Comparison of ENCODE assay signal across 16 cellular contexts in the genomic region with DNA sequence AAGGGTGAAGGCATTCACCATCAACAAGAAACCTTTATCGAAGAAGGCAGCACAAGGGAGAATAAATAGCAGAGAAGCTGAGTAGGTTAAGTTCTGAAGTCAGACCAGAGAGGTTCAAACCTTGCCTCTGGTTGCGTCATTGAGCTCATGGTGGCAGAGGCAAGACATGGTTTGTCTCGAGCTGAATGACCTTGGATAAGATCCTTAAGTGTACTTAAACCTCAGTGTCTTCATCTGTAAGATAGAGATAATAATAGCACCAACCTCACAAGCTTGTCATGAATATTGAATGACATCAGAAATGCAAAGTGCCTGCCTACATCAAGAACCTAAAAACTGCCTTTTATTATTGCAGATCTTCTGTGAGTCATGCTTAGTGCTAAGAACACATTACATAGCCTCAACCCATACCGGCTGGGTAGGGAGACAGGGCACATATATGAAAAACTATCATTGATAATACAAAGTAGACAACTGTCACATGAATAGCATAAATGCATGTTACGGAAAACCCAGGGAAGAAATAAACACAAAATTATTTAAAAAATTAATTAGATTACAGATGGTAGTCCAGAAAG. TPM values are rescaled to one million over a fixed set of nuclear protein-coding genes. Genes with fewer than 3 reads are reported as not detected.
A peak's percentile ranks its signal among the peaks of the same experiment; 100 is the strongest.
DNase-seq lines count a peak whose midpoint lies in the region; ATAC-seq, FAIRE-seq and TF ChIP-seq lines count a peak whose summit lies in the region.
"Had no signal": no experiment of that assay in that cellular context is flagged by ENCODE, and none has a peak within 500 bp of the region (broad histone marks: within the 10 kb centered on the region; RNA-seq: fewer than 3 reads in every experiment).

No MANE protein-coding gene starts in this region.

- no peak overlapping the region for H3K4me2 ChIP-seq in mammary epithelial cell (ENCODE audit: insufficient read depth, low read depth, low read length)
- H3K4me2 ChIP-seq in H1 (ENCODE audit: insufficient read depth in 1 of 2, low read depth in 2 of 2, low read length in 2 of 2): peak overlapping the region in 1 of 2 experiments; percentile 7; a peak in 1 of 4 replicates
- H3K4me2 ChIP-seq in hepatocyte: no peak overlapping the region
- H3K4me2 ChIP-seq: BLaER1 had no signal

- no peak overlapping the region for H2BK20ac ChIP-seq in H1 (ENCODE audit: low read length)

- H2BK15ac ChIP-seq in H1 (ENCODE audit: low read length): no peak overlapping the region

- TF ChIP-seq EP300 in H1 (IDR thresholded peaks at IDR 0.05; ENCODE audit: borderline replicate concordance in 1 of 2, low read depth in 2 of 2, low read length in 2 of 2): no peak

- DNase-seq in MCF 10A (ENCODE audit: unreplicated experiment) (peak; percentile 14), mammary epithelial cell (no peak), OCI-M1 (lab: John Stamatoyannopoulos, UW) (peak; percentile 88), H1 (ENCODE audit: low read depth in 1 of 2, low spot score in 2 of 2) (no peak), putamen (ENCODE audit: low spot score) (peak; percentile 67), hepatocyte (ENCODE audit: low spot score) (no peak), CD14-positive monocyte (ENCODE audit: low spot score) (no peak)
- DNase-seq: AML-193; CD4-positive, CD25-positive, alpha-beta regulatory T cell; DMS53 had no signal

- H4K20me1 ChIP-seq in mammary epithelial cell (ENCODE audit: insufficient read depth, low read length): no peaks in the 10 kb centered on the region
- no peaks in the 10 kb centered on the region for H4K20me1 ChIP-seq in H1 (replicated peaks in 1 of 2; ENCODE audit: control insufficient read depth in 1 of 2, insufficient read depth in 2 of 2, low read length in 2 of 2)
- no peaks in the 10 kb centered on the region for H4K20me1 ChIP-seq in hepatocyte (ENCODE audit: insufficient read depth, poor library complexity, severe bottlenecking)
- H4K20me1 ChIP-seq: BLaER1 had no signal

- no peak overlapping the region for H3K14ac ChIP-seq in H1 (ENCODE audit: insufficient read length)

- no peak overlapping the region for H2BK120ac ChIP-seq in H1 (replicated peaks; ENCODE audit: low read depth, low read length)

- no peak for FAIRE-seq in H1 (lab: Jason Lieb, UNC)

- no peak overlapping the region for H3K9ac ChIP-seq in mammary epithelial cell (ENCODE audit: insufficient read depth, low read length)
- H3K9ac ChIP-seq in H1 (replicated peaks in 1 of 4; ENCODE audit: extremely low read depth in 1 of 4, low read depth in 3 of 4, low read length in 3 of 4): no peak overlapping the region
- H3K9ac ChIP-seq: BLaER1 had no signal

- TF ChIP-seq POLR2A in H1 (IDR thresholded peaks at IDR 0.05; ENCODE audit: control extremely low read depth in 1 of 2, low read depth in 2 of 2, low read length in 2 of 2): no peak

- no peak overlapping the region; the same call in 1 of the 2 replicates for H3K18ac ChIP-seq in H1 (ENCODE audit: extremely low read depth, low read length)

- H2AFZ ChIP-seq in mammary epithelial cell (ENCODE audit: low read depth, low read length) (no peak overlapping the region), H1 (ENCODE audit: low read length) (peak overlapping the region; percentile 61), hepatocyte (no peak overlapping the region)

- H3K27ac Mint-ChIP-seq in MCF 10A (ENCODE audit: low read depth, unreplicated experiment) (no peak overlapping the region), CD14-positive monocyte (no peak overlapping the region)
- H3K27ac Mint-ChIP-seq: CD4-positive, CD25-positive, alpha-beta regulatory T cell had no signal

- no peak overlapping the region for H3K4ac ChIP-seq in H1 (replicated peaks; ENCODE audit: insufficient read length, low read depth, low read length)

- H4K91ac ChIP-seq in H1 (replicated peaks; ENCODE audit: insufficient read length, low read length): no peak overlapping the region

- intact Hi-C loops in MCF 10A (cut with micrococcal nuclease) (no loop called here), mammary epithelial cell (cut with micrococcal nuclease) (no loop called here), CD14-positive monocyte (cut with micrococcal nuclease) (no loop called here)

- in situ Hi-C loops in mammary epithelial cell (cut with MboI; ENCODE audit: low sequenced_read_pairs in 2 of 2): no loop called here

- H4K8ac ChIP-seq in H1 (ENCODE audit: extremely low read depth, insufficient read depth, low read length): no peak overlapping the region

- WGBS in mammary epithelial cell (ENCODE audit: low coverage, missing lambda C conversion rate): 62% methylated on average over 5 of the region's 5 CpGs
- WGBS in H1 (ENCODE audit: extremely low coverage in 1 of 2, insufficient coverage in 1 of 2, insufficient read length in 1 of 2, insufficient replicate concordance in 2 of 2, low coverage in 1 of 2, low lambda C conversion rate in 2 of 2, missing lambda C conversion rate in 1 of 2), 2 experiments: 90% methylated on average over 5 of the region's 5 CpGs; no CpG with 5 or more reads in 1 of the 2 experiments
- WGBS in hepatocyte (ENCODE audit: low lambda C conversion rate, missing lambda C conversion rate): 83% methylated on average over 5 of the region's 5 CpGs

- TF ChIP-seq CTCF in MCF 10A (IDR thresholded peaks at IDR 0.05; ENCODE audit: unreplicated experiment): no peak
- no peak for TF ChIP-seq CTCF in mammary epithelial cell (conservative IDR thresholded peaks at IDR 0.05 in 1 of 2, IDR thresholded peaks at IDR 0.05 in 1 of 2; ENCODE audit: extremely low read depth in 1 of 2, insufficient read depth in 1 of 2, low read depth in 1 of 2, low read length in 2 of 2)
- no peak for TF ChIP-seq CTCF in H1 (IDR thresholded peaks at IDR 0.05; ENCODE audit: control extremely low read depth in 1 of 3, insufficient read depth in 1 of 3, low read depth in 1 of 3, low read length in 3 of 3)
- TF ChIP-seq CTCF in hepatocyte (IDR thresholded peaks at IDR 0.05; ENCODE audit: poor library complexity): no peak
- no peak for TF ChIP-seq CTCF in CD14-positive monocyte (IDR thresholded peaks at IDR 0.05)

- dilution Hi-C loops in mammary epithelial cell (cut with HindIII; ENCODE audit: low sequenced_read_pairs): no loop called here

- no peak overlapping the region for H2AK5ac ChIP-seq in H1 (ENCODE audit: low read depth, low read length)

- H3K4me1 ChIP-seq in mammary epithelial cell (ENCODE audit: insufficient read depth, low read length): no peaks in the 10 kb centered on the region
- peaks cover 0 to 7% (median 2%) of the 10 kb centered on the region in 4 experiments; a peak in 2 of 7 replicates for H3K4me1 ChIP-seq in H1 (replicated peaks in 1 of 4; ENCODE audit: control insufficient read depth in 3 of 4, insufficient read depth in 4 of 4, low read length in 3 of 4)
- H3K4me1 ChIP-seq in hepatocyte (ENCODE audit: insufficient read depth): no peaks in the 10 kb centered on the region
- H3K4me1 ChIP-seq: BLaER1 had no signal

- ATAC-seq in GM19328 (IDR thresholded peaks at IDR 0.05; ENCODE audit: unreplicated experiment): no peak

- no peaks in the 10 kb centered on the region for H3K23me2 ChIP-seq in H1 (ENCODE audit: low read depth, low read length)

- H3K36me3 Mint-ChIP-seq in MCF 10A (ENCODE audit: insufficient read depth, unreplicated experiment): no peaks in the 10 kb centered on the region
- no peaks in the 10 kb centered on the region for H3K36me3 Mint-ChIP-seq in CD14-positive monocyte
- H3K36me3 Mint-ChIP-seq: CD4-positive, CD25-positive, alpha-beta regulatory T cell; IgD-negative memory B cell had no signal

- CTCF ChIA-PET in MCF 10A (lab: Yijun Ruan, JAX) (interaction anchor here (0.7 kb wide), 1 partner anchor 14 kb away, joined by 3 read pairs; no protein-coding TSS in a partner anchor), mammary epithelial cell (lab: Charles Lee; ENCODE audit: low non-redundant PET) (no interaction called here), H1 (lab: Charles Lee; ENCODE audit: partially characterized antibody) (interaction anchor here (0.7 to 3.1 kb wide), 3 partner anchors 9 to 193 kb away, joined by 3 to 8 read pairs (median 3); partner anchors contain the start of gene C1RL)

- H3K79me2 ChIP-seq in mammary epithelial cell (ENCODE audit: insufficient read depth, low read length): no peaks in the 10 kb centered on the region
- H3K79me2 ChIP-seq in H1 (ENCODE audit: control insufficient read depth in 1 of 2, insufficient read depth in 2 of 2, low read length in 2 of 2): no peaks in the 10 kb centered on the region
- no peaks in the 10 kb centered on the region for H3K79me2 ChIP-seq in hepatocyte

- H3K27ac ChIP-seq in mammary epithelial cell (ENCODE audit: insufficient read depth, low read depth, low read length) (no peak overlapping the region), H1 (ENCODE audit: low read depth, low read length) (no peak overlapping the region), hepatocyte (no peak overlapping the region)
- H3K27ac ChIP-seq: 22Rv1, BLaER1 had no signal

- no peaks in the 10 kb centered on the region for H3K27me3 Mint-ChIP-seq in MCF 10A (ENCODE audit: insufficient read depth, unreplicated experiment)
- H3K27me3 Mint-ChIP-seq in CD14-positive monocyte (ENCODE audit: low read depth in 3 of 3): peaks cover 0 to 6% (median 0%) of the 10 kb centered on the region in 3 donors

- H3K9me3 Mint-ChIP-seq in MCF 10A (ENCODE audit: unreplicated experiment) (no peaks in the 10 kb centered on the region), CD14-positive monocyte (no peaks in the 10 kb centered on the region)
- H3K9me3 Mint-ChIP-seq: CD4-positive, CD25-positive, alpha-beta regulatory T cell had no signal

- H3K23ac ChIP-seq in H1 (ENCODE audit: insufficient read length): no peak overlapping the region

- H4K5ac ChIP-seq in H1 (ENCODE audit: insufficient read length, low read depth, low read length): no peak overlapping the region

- POLR2A ChIA-PET in MCF 10A (lab: Yijun Ruan, JAX): no interaction called here
- POLR2A ChIA-PET in H1 (lab: Charles Lee; ENCODE audit: partially characterized antibody): no interaction called here

- H3K4me3 Mint-ChIP-seq in MCF 10A (ENCODE audit: unreplicated experiment) (no peak overlapping the region), CD14-positive monocyte (no peak overlapping the region)
- H3K4me3 Mint-ChIP-seq: CD4-positive, CD25-positive, alpha-beta regulatory T cell; IgD-negative memory B cell had no signal

- H3K4me3 ChIP-seq in mammary epithelial cell (replicated peaks in 1 of 3; ENCODE audit: insufficient read depth in 1 of 3, low read depth in 2 of 3, low read length in 3 of 3) (no peak overlapping the region), H1 (ENCODE audit: extremely low read depth in 1 of 4, insufficient read depth in 2 of 4, low read depth in 3 of 4, low read length in 4 of 4) (no peak overlapping the region), hepatocyte (no peak overlapping the region)
- H3K4me3 ChIP-seq: BLaER1 had no signal

- no peak for TF ChIP-seq RAD21 in H1 (IDR thresholded peaks at IDR 0.05 in 1 of 2, conservative IDR thresholded peaks at IDR 0.05 in 1 of 2; ENCODE audit: low read depth in 2 of 2, low read length in 2 of 2)

- BruUV-seq in MCF 10A (replicated peaks; lab: Mats Ljungman, UMichigan) (no TSS peak), mammary epithelial cell (replicated peaks; lab: Mats Ljungman, UMichigan) (no TSS peak)

- H2BK5ac ChIP-seq in H1 (ENCODE audit: low read depth, low read length): no peak overlapping the region

- H2BK12ac ChIP-seq in H1 (ENCODE audit: low read depth, low read length): no peak overlapping the region

- H3K9me3 ChIP-seq in mammary epithelial cell (replicated peaks; ENCODE audit: insufficient read depth, low read length) (no peaks in the 10 kb centered on the region), H1 (ENCODE audit: insufficient read depth in 2 of 2, low read depth in 1 of 2, low read length in 1 of 2) (no peaks in the 10 kb centered on the region), hepatocyte (ENCODE audit: low read depth) (no peaks in the 10 kb centered on the region)
- H3K9me3 ChIP-seq: BLaER1 had no signal

- H3K36me3 ChIP-seq in mammary epithelial cell (ENCODE audit: insufficient read depth, low read length) (no peaks in the 10 kb centered on the region), H1 (ENCODE audit: control insufficient read depth in 2 of 4, insufficient read depth in 4 of 4, low read length in 3 of 4) (no peaks in the 10 kb centered on the region), hepatocyte (replicated peaks; ENCODE audit: insufficient read depth, low read depth) (no peaks in the 10 kb centered on the region)
- H3K36me3 ChIP-seq: BLaER1 had no signal

- H3K27me3 ChIP-seq in mammary epithelial cell (ENCODE audit: insufficient read depth, low read length): no peaks in the 10 kb centered on the region
- H3K27me3 ChIP-seq in H1 (replicated peaks in 1 of 4; ENCODE audit: control insufficient read depth in 3 of 4, extremely low read depth in 1 of 4, insufficient read depth in 3 of 4, low read length in 3 of 4): no peaks in the 10 kb centered on the region; a peak in 1 of 7 replicates
- no peaks in the 10 kb centered on the region for H3K27me3 ChIP-seq in hepatocyte
- H3K27me3 ChIP-seq: BLaER1 had no signal

- H3K9me2 ChIP-seq in hepatocyte (replicated peaks; ENCODE audit: insufficient read depth): no peaks in the 10 kb centered on the region

- no peak overlapping the region for H3K56ac ChIP-seq in H1 (replicated peaks; ENCODE audit: insufficient read length, low read depth, low read length)

- no peaks in the 10 kb centered on the region for H3K79me1 ChIP-seq in H1 (ENCODE audit: low read depth, low read length)

- no peaks in the 10 kb centered on the region for H3K4me1 Mint-ChIP-seq in MCF 10A (ENCODE audit: insufficient read depth, unreplicated experiment)
- H3K4me1 Mint-ChIP-seq in CD14-positive monocyte: peaks cover 4% of the 10 kb centered on the region
- H3K4me1 Mint-ChIP-seq: CD4-positive, CD25-positive, alpha-beta regulatory T cell; IgD-negative memory B cell had no signal

RNA-seq across cellular contexts. Expression of gene ACSM4, which starts 1.2 kb away (rescaled TPM):
- total RNA-seq in MCF 10A (2022) (not detected in 2 replicates), mammary epithelial cell (not detected), hepatocyte (not detected in 2 replicates)
- polyA plus RNA-seq in mammary epithelial cell (not detected), H1 (2011; rRNA removed) (not detected in 2 replicates), hepatocyte (not detected in 2 replicates), CD14-positive monocyte (not detected)
- not detected for polyA minus RNA-seq in mammary epithelial cell
- not detected in 2 replicates for total RNA-seq in H1 (2021; fragmentation: NEBNext Ultra II Directional; extraction: Animal tissue kit (Norgen Biotek cat#: 25700))
- not detected for polyA plus RNA-seq in H1 (2011; cell fraction: cytosol; rRNA removed)
- polyA plus RNA-seq in H1 (2011; cell fraction: nucleus; rRNA removed): not detected
- not detected in 4 replicates for polyA plus RNA-seq in H1 (2012, experiment 1 of 2)
- not detected for polyA plus RNA-seq in H1 (2012, experiment 2 of 2)
- polyA plus RNA-seq in H1 (2013, experiment 1 of 2): not detected
- polyA plus RNA-seq in H1 (2013, experiment 2 of 2): not detected
- polyA minus RNA-seq in H1 (2011; rRNA and poly(A)+ RNA removed): not detected in 2 replicates
- polyA minus RNA-seq in H1 (2011; cell fraction: cytosol; rRNA and poly(A)+ RNA removed): not detected
- polyA minus RNA-seq in H1 (2011; cell fraction: nucleus; rRNA and poly(A)+ RNA removed): not detected
- total RNA-seq: A673; CD4-positive, CD25-positive, alpha-beta regulatory T cell; H4 had no signal
- polyA plus RNA-seq: CD4-positive, CD25-positive, alpha-beta regulatory T cell; IgD-negative memory B cell had no signal

Comparison
In these comparisons a context has a peak if more than half of its experiments do, and no peak if none do; other contexts are left out.
1. DNase-seq: peak in MCF 10A (single experiment), OCI-M1 (single experiment) and putamen (single experiment); none in mammary epithelial cell (single experiment), H1 (0 of 2), hepatocyte (single experiment) and CD14-positive monocyte (single experiment).